In genomic region chr10:60185426-60185825, GRCh38 we compare ENCODE assay signal across 26 cellular contexts.
A peak's percentile ranks its signal among the peaks of the same experiment; 100 is the strongest.
DNase-seq lines count a peak whose midpoint lies in the region; ATAC-seq and TF ChIP-seq lines count a peak whose summit lies in the region.
"Had no signal": no experiment of that assay in that cellular context is flagged by ENCODE, and none has a peak within 500 bp of the region (broad histone marks: within the 10 kb centered on the region; RNA-seq: fewer than 3 reads in every experiment).

No MANE protein-coding gene starts in this region.

- H3K9me3 ChIP-seq in right cardiac atrium (ENCODE audit: control insufficient read depth, low read length): no peaks in the 10 kb centered on the region
- H3K9me3 ChIP-seq: lower lobe of right lung, mucosa of descending colon, sigmoid colon, uterus had no signal

- TF ChIP-seq CTCF in GM13977 (IDR thresholded peaks at IDR 0.05; ENCODE audit: extremely low read depth, insufficient read depth, missing control alignments): no peak

- in situ Hi-C loops in GM13977 (cut with MboI; ENCODE audit: low pct_unique_long_range_greater_than_20kb, low sequenced_read_pairs, unreplicated experiment): no loop called here

- H3K4me1 ChIP-seq in right cardiac atrium (ENCODE audit: control insufficient read depth, insufficient read depth, low read length): peaks cover 3% of the 10 kb centered on the region
- H3K4me1 ChIP-seq: lower lobe of right lung had no signal

- CTCF ChIA-PET in HEK293T (lab: Yijun Ruan, JAX): no interaction called here

- DNase-seq in right cardiac atrium: no peak
- no peak for DNase-seq in cardiac septum (ENCODE audit: low spot score)
- DNase-seq in amniotic epithelial cell (ENCODE audit: low read depth): peak; percentile 47
- DNase-seq in myocyte (ENCODE audit: low read depth): peak; percentile 61
- no peak for DNase-seq in anterior cingulate cortex (lab: John Stamatoyannopoulos, UW)
- no peak for DNase-seq in GM13977 (ENCODE audit: low spot score)
- DNase-seq in NK-92 treated with Interleukin-12 subunit alpha and Interleukin-12 subunit beta, amount 100 ng/mL, for 24 hours (lab: John Stamatoyannopoulos, UW): no peak
- DNase-seq in HEK293T (ENCODE audit: extremely low spot score): no peak
- DNase-seq: activated CD4-positive, alpha-beta memory T cell treated with anti-CD3 and anti-CD28 coated beads, Interleukin-2, amount 10 ng/mL, durations not matched to agents 7 days and 5 days; activated CD8-positive, alpha-beta memory T cell treated with anti-CD3 and anti-CD28 coated beads, Interleukin-2, amount 50 U/mL, for 48 hours; CD8-positive, alpha-beta memory T cell; DMS 273 treated with DMSO at 0.1 percent for 48 hours; kidney; lower lobe of right lung; mucosa of descending colon; NCI-H1048; NCI-H187 treated with DMSO at 0.1 percent for 48 hours; NCI-H526 treated with DMSO at 0.1 percent for 48 hours; posterior cingulate gyrus; RPMI8226; sigmoid colon; stimulated activated CD4-positive, alpha-beta T cell treated with anti-CD3 and anti-CD28 coated beads, Interleukin-15, amount 100 ng/mL, for 24 hours; stimulated activated naive CD4-positive, alpha-beta T cell; T-cell; uterus had no signal

- POLR2A ChIA-PET in HEK293T (lab: Yijun Ruan, JAX): interaction anchor here (0.5 kb wide), 1 partner anchor 45 kb away, joined by 3 read pairs; no protein-coding TSS in a partner anchor

- no peaks in the 10 kb centered on the region for H3K27me3 ChIP-seq in right cardiac atrium (ENCODE audit: control insufficient read depth, insufficient read depth)
- H3K27me3 ChIP-seq: sigmoid colon, uterus had no signal

- intact Hi-C loops in right cardiac atrium (cut with DNase I): no loop called here
- intact Hi-C loops in cardiac septum (cut with DNase I): loop anchor here (5.0 kb wide), 1 partner anchor 43 kb away; no protein-coding TSS in a partner anchor

- H3K27ac ChIP-seq in right cardiac atrium (ENCODE audit: low read length): peak overlapping the region; percentile 32
- H3K27ac ChIP-seq: lower lobe of right lung, sigmoid colon had no signal

- no peak for ATAC-seq in right cardiac atrium
- ATAC-seq: activated CD4-positive, CD25-positive, alpha-beta regulatory T cell treated with anti-CD3 and anti-CD28 coated beads, Interleukin-2, amount 50 U/mL, for 24 hours; lower lobe of right lung; mucosa of descending colon; T-cell had no signal

- WGBS in right cardiac atrium: 29% methylated on average over 1 of the region's 1 CpG

- H3K4me3 ChIP-seq in right cardiac atrium (ENCODE audit: low read length): no peak overlapping the region
- H3K4me3 ChIP-seq: lower lobe of right lung, mucosa of descending colon, sigmoid colon, uterus had no signal

TF ChIP-seq in HEK293T, 16 proteins besides CTCF, POLR2A, EP300 and RAD21:
- TF ChIP-seq LEF1 (IDR thresholded peaks at IDR 0.05; ENCODE audit: borderline replicate concordance) (no peak), ZNF384 (IDR thresholded peaks at IDR 0.05) (no peak), ELF4 (IDR thresholded peaks at IDR 0.05) (no peak), CTBP1 (IDR thresholded peaks at IDR 0.05; ENCODE audit: borderline replicate concordance) (no peak), SUZ12 (IDR thresholded peaks at IDR 0.05) (no peak), BHLHE40 (IDR thresholded peaks at IDR 0.05; ENCODE audit: borderline replicate concordance) (no peak), FOXK2 (IDR thresholded peaks at IDR 0.05) (no peak)

Comparison
In these comparisons a context has a peak if more than half of its experiments do, and no peak if none do; other contexts are left out.
1. DNase-seq: peak in amniotic epithelial cell (single experiment) and myocyte (single experiment); none in right cardiac atrium (0 of 3), cardiac septum (single experiment), anterior cingulate cortex (0 of 58), GM13977 (single experiment), NK-92 treated with Interleukin-12 subunit alpha and Interleukin-12 subunit beta, amount 100 ng/mL, for 24 hours (single experiment) and HEK293T (single experiment).